In the genomic region with DNA sequence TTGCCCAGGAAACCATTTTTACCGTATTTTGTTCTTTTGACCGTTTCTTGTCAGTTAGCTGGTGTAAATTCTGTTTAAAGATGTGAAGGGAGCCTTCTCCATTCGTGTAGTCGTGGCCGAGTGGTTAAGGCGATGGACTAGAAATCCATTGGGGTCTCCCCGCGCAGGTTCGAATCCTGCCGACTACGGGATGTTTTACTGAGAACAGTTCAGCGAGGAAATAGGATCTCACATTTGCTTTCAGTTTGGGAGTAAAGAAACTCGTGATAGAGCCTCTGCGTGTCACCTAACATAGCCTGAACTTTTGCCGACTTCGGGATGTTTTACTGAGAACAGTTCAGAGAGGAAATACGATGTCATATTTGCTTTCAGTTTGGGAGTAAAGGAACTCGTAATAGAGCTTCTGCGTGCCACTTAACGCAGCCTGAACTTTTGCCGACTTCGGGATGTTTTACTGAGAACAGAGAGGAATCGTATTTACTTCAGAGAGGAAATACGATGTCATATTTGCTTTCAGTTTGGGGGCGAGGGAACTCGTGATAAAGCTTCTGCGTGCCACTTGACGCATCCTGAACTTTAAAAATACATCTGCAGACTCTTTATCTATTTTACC, we compare ENCODE assay signal across 1 cellular context.
TF ChIP-seq lines count a peak whose summit lies in the region.

No MANE protein-coding gene starts in this region.

TF ChIP-seq in HepG2, 621 proteins besides CTCF, POLR2A, EP300 and RAD21 (continued from another document and continues in another):
- no peak for TF ChIP-seq LCORL (IDR thresholded peaks at IDR 0.05)
- TF ChIP-seq LCORL (CRISPR knock-in tag; IDR thresholded peaks at IDR 0.05): no peak
- TF ChIP-seq, protein P1, sequence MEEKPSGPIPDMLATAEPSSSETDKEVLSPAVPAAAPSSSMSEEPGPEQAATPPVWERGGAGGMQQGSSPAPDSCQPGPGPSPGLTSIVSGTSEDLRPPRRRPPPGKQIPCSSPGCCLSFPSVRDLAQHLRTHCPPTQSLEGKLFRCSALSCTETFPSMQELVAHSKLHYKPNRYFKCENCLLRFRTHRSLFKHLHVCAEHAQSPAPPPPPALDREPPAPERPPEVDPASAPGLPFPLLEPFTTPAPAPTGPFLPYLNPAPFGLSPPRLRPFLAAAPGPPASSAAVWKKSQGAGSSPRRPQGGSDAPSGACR (CRISPR knock-in tag; IDR thresholded peaks at IDR 0.05): 0 out of 2 replicates have a peak, but pooled peaks have one; percentile 12
- TF ChIP-seq PCBP2 (optimal IDR thresholded peaks at IDR 0.05; ENCODE audit: low read depth, low read length, poor library complexity, severe bottlenecking): peak; percentile 17
- peak; percentile 68; the same call in 1 of the 2 replicates for TF ChIP-seq CCDC6 (CRISPR knock-in tag; IDR thresholded peaks at IDR 0.05)
- TF ChIP-seq RAD51 (IDR thresholded peaks at IDR 0.05; ENCODE audit: borderline replicate concordance): no peak
- TF ChIP-seq HOXA7 (CRISPR knock-in tag; IDR thresholded peaks at IDR 0.05): no peak
- TF ChIP-seq PPARG (CRISPR knock-in tag; conservative IDR thresholded peaks at IDR 0.05): peak; percentile 88
- TF ChIP-seq, protein P2, sequence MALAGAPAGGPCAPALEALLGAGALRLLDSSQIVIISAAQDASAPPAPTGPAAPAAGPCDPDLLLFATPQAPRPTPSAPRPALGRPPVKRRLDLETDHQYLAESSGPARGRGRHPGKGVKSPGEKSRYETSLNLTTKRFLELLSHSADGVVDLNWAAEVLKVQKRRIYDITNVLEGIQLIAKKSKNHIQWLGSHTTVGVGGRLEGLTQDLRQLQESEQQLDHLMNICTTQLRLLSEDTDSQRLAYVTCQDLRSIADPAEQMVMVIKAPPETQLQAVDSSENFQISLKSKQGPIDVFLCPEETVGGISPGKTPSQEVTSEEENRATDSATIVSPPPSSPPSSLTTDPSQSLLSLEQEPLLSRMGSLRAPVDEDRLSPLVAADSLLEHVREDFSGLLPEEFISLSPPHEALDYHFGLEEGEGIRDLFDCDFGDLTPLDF (CRISPR knock-in tag; IDR thresholded peaks at IDR 0.05): peak; percentile 42; the same call in 1 of the 2 replicates
- TF ChIP-seq CREB1 (IDR thresholded peaks at IDR 0.05): no peak; the same call in 1 of the 2 replicates
- peak; percentile 63 for TF ChIP-seq CREB1 (CRISPR knock-in tag; IDR thresholded peaks at IDR 0.05)
- TF ChIP-seq, protein P3, sequence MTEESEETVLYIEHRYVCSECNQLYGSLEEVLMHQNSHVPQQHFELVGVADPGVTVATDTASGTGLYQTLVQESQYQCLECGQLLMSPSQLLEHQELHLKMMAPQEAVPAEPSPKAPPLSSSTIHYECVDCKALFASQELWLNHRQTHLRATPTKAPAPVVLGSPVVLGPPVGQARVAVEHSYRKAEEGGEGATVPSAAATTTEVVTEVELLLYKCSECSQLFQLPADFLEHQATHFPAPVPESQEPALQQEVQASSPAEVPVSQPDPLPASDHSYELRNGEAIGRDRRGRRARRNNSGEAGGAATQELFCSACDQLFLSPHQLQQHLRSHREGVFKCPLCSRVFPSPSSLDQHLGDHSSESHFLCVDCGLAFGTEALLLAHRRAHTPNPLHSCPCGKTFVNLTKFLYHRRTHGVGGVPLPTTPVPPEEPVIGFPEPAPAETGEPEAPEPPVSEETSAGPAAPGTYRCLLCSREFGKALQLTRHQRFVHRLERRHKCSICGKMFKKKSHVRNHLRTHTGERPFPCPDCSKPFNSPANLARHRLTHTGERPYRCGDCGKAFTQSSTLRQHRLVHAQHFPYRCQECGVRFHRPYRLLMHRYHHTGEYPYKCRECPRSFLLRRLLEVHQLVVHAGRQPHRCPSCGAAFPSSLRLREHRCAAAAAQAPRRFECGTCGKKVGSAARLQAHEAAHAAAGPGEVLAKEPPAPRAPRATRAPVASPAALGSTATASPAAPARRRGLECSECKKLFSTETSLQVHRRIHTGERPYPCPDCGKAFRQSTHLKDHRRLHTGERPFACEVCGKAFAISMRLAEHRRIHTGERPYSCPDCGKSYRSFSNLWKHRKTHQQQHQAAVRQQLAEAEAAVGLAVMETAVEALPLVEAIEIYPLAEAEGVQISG (CRISPR knock-in tag; IDR thresholded peaks at IDR 0.05): peak; percentile 69; the same call in 1 of the 2 replicates
- peak; percentile 66 for TF ChIP-seq HDAC2 (CRISPR knock-in tag; IDR thresholded peaks at IDR 0.05)
- TF ChIP-seq CCAR2 (optimal IDR thresholded peaks at IDR 0.05; ENCODE audit: low read depth, low read length): peak; percentile 27
- peak; percentile 79 for TF ChIP-seq ZNF644 (CRISPR knock-in tag; IDR thresholded peaks at IDR 0.05; ENCODE audit: low read depth)
- TF ChIP-seq SPEN (CRISPR knock-in tag; IDR thresholded peaks at IDR 0.05; ENCODE audit: low read depth): peak; percentile 50; the same call in 1 of the 2 replicates
- TF ChIP-seq ARHGAP35 (CRISPR knock-in tag; IDR thresholded peaks at IDR 0.05; ENCODE audit: borderline replicate concordance): 0 out of 2 replicates have a peak, but pooled peaks have one; percentile 11
- TF ChIP-seq PRPF4 (IDR thresholded peaks at IDR 0.05; ENCODE audit: low read depth, low read length, poor library complexity, severe bottlenecking): peak; percentile 94
- TF ChIP-seq, protein P4, sequence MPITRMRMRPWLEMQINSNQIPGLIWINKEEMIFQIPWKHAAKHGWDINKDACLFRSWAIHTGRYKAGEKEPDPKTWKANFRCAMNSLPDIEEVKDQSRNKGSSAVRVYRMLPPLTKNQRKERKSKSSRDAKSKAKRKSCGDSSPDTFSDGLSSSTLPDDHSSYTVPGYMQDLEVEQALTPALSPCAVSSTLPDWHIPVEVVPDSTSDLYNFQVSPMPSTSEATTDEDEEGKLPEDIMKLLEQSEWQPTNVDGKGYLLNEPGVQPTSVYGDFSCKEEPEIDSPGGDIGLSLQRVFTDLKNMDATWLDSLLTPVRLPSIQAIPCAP (CRISPR knock-in tag; IDR thresholded peaks at IDR 0.05; ENCODE audit: low read depth): no peak; the same call in 1 of the 2 replicates
- TF ChIP-seq, protein P5, sequence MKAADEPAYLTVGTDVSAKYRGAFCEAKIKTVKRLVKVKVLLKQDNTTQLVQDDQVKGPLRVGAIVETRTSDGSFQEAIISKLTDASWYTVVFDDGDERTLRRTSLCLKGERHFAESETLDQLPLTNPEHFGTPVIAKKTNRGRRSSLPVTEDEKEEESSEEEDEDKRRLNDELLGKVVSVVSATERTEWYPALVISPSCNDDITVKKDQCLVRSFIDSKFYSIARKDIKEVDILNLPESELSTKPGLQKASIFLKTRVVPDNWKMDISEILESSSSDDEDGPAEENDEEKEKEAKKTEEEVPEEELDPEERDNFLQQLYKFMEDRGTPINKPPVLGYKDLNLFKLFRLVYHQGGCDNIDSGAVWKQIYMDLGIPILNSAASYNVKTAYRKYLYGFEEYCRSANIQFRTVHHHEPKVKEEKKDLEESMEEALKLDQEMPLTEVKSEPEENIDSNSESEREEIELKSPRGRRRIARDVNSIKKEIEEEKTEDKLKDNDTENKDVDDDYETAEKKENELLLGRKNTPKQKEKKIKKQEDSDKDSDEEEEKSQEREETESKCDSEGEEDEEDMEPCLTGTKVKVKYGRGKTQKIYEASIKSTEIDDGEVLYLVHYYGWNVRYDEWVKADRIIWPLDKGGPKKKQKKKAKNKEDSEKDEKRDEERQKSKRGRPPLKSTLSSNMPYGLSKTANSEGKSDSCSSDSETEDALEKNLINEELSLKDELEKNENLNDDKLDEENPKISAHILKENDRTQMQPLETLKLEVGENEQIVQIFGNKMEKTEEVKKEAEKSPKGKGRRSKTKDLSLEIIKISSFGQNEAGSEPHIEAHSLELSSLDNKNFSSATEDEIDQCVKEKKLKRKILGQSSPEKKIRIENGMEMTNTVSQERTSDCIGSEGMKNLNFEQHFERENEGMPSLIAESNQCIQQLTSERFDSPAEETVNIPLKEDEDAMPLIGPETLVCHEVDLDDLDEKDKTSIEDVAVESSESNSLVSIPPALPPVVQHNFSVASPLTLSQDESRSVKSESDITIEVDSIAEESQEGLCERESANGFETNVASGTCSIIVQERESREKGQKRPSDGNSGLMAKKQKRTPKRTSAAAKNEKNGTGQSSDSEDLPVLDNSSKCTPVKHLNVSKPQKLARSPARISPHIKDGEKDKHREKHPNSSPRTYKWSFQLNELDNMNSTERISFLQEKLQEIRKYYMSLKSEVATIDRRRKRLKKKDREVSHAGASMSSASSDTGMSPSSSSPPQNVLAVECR (CRISPR knock-in tag; IDR thresholded peaks at IDR 0.05; ENCODE audit: borderline replicate concordance): peak; percentile 26; the same call in 1 of the 2 replicates
- TF ChIP-seq FIP1L1 (IDR thresholded peaks at IDR 0.05; ENCODE audit: borderline replicate concordance, insufficient read depth, low read depth, low read length): no peak
- peak; percentile 86 for TF ChIP-seq ZBTB7B (CRISPR knock-in tag; IDR thresholded peaks at IDR 0.05)
- TF ChIP-seq NFKBIZ (CRISPR knock-in tag; IDR thresholded peaks at IDR 0.05): 0 out of 2 replicates have a peak, but pooled peaks have one; percentile 57
- TF ChIP-seq KLF6 (CRISPR knock-in tag; IDR thresholded peaks at IDR 0.05): 0 out of 2 replicates have a peak, but pooled peaks have one; percentile 61
- no peak for TF ChIP-seq RARA (CRISPR knock-in tag; IDR thresholded peaks at IDR 0.05)
- peak; percentile 36 for TF ChIP-seq XRCC5 (optimal IDR thresholded peaks at IDR 0.05; ENCODE audit: low read length)
- TF ChIP-seq PHB2 (IDR thresholded peaks at IDR 0.05; ENCODE audit: partially characterized antibody): no peak
- peak; percentile 85 for TF ChIP-seq DNMT3B (CRISPR knock-in tag; conservative IDR thresholded peaks at IDR 0.05)
- TF ChIP-seq, protein P6, sequence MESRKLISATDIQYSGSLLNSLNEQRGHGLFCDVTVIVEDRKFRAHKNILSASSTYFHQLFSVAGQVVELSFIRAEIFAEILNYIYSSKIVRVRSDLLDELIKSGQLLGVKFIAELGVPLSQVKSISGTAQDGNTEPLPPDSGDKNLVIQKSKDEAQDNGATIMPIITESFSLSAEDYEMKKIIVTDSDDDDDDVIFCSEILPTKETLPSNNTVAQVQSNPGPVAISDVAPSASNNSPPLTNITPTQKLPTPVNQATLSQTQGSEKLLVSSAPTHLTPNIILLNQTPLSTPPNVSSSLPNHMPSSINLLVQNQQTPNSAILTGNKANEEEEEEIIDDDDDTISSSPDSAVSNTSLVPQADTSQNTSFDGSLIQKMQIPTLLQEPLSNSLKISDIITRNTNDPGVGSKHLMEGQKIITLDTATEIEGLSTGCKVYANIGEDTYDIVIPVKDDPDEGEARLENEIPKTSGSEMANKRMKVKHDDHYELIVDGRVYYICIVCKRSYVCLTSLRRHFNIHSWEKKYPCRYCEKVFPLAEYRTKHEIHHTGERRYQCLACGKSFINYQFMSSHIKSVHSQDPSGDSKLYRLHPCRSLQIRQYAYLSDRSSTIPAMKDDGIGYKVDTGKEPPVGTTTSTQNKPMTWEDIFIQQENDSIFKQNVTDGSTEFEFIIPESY (CRISPR knock-in tag; IDR thresholded peaks at IDR 0.05): no peak
- peak; percentile 64; the same call in 1 of the 2 replicates for TF ChIP-seq TARDBP (CRISPR knock-in tag; IDR thresholded peaks at IDR 0.05)
- TF ChIP-seq FOXP1 (IDR thresholded peaks at IDR 0.05): no peak
- peak; percentile 5; the same call in 1 of the 2 replicates for TF ChIP-seq FOXP1 (CRISPR knock-in tag; IDR thresholded peaks at IDR 0.05)
- TF ChIP-seq, protein P7, sequence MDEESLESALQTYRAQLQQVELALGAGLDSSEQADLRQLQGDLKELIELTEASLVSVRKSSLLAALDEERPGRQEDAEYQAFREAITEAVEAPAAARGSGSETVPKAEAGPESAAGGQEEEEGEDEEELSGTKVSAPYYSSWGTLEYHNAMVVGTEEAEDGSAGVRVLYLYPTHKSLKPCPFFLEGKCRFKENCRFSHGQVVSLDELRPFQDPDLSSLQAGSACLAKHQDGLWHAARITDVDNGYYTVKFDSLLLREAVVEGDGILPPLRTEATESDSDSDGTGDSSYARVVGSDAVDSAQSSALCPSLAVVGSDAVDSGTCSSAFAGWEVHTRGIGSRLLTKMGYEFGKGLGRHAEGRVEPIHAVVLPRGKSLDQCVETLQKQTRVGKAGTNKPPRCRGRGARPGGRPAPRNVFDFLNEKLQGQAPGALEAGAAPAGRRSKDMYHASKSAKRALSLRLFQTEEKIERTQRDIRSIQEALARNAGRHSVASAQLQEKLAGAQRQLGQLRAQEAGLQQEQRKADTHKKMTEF (CRISPR knock-in tag; IDR thresholded peaks at IDR 0.05): peak; percentile 92
- TF ChIP-seq, protein P8, sequence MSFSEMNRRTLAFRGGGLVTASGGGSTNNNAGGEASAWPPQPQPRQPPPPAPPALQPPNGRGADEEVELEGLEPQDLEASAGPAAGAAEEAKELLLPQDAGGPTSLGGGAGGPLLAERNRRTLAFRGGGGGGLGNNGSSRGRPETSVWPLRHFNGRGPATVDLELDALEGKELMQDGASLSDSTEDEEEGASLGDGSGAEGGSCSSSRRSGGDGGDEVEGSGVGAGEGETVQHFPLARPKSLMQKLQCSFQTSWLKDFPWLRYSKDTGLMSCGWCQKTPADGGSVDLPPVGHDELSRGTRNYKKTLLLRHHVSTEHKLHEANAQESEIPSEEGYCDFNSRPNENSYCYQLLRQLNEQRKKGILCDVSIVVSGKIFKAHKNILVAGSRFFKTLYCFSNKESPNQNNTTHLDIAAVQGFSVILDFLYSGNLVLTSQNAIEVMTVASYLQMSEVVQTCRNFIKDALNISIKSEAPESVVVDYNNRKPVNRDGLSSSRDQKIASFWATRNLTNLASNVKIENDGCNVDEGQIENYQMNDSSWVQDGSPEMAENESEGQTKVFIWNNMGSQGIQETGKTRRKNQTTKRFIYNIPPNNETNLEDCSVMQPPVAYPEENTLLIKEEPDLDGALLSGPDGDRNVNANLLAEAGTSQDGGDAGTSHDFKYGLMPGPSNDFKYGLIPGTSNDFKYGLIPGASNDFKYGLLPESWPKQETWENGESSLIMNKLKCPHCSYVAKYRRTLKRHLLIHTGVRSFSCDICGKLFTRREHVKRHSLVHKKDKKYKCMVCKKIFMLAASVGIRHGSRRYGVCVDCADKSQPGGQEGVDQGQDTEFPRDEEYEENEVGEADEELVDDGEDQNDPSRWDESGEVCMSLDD (CRISPR knock-in tag; IDR thresholded peaks at IDR 0.05; ENCODE audit: borderline replicate concordance): 0 out of 2 replicates have a peak, but pooled peaks have one; percentile 2
- TF ChIP-seq SRSF9 (IDR thresholded peaks at IDR 0.05; ENCODE audit: borderline replicate concordance, insufficient read depth, low read depth, low read length, poor library complexity, severe bottlenecking): no peak
- no peak for TF ChIP-seq ARNTL (CRISPR knock-in tag; IDR thresholded peaks at IDR 0.05)
- TF ChIP-seq ZNF713 (CRISPR knock-in tag; IDR thresholded peaks at IDR 0.05): peak; percentile 70; the same call in 1 of the 2 replicates
- TF ChIP-seq GATAD2A (CRISPR knock-in tag; IDR thresholded peaks at IDR 0.05): peak; percentile 76
- TF ChIP-seq PITX1 (CRISPR knock-in tag; IDR thresholded peaks at IDR 0.05): peak; percentile 30; the same call in 1 of the 2 replicates
- peak; percentile 74 for TF ChIP-seq MED1 (CRISPR knock-in tag; IDR thresholded peaks at IDR 0.05)
- 0 out of 2 replicates have a peak, but pooled peaks have one; percentile 13 for TF ChIP-seq YEATS2 (CRISPR knock-in tag; IDR thresholded peaks at IDR 0.05; ENCODE audit: borderline replicate concordance)
